In genomic region chr11:88644724-88645123, GRCh38 we compare ENCODE assay signal across 3 cellular contexts.
"Had no signal": no experiment of that assay in that cellular context is flagged by ENCODE, and none has a peak within 500 bp of the region (broad histone marks: within the 10 kb centered on the region; RNA-seq: fewer than 3 reads in every experiment).

No MANE protein-coding gene starts in this region.

- ATAC-seq: GM12878 had no signal

- H3K4me3 ChIP-seq: GM12878 had no signal

- DNase-seq: GDM1, GF-D8 had no signal
